ENCODE assay signal across 11 cellular contexts in the genomic region with DNA sequence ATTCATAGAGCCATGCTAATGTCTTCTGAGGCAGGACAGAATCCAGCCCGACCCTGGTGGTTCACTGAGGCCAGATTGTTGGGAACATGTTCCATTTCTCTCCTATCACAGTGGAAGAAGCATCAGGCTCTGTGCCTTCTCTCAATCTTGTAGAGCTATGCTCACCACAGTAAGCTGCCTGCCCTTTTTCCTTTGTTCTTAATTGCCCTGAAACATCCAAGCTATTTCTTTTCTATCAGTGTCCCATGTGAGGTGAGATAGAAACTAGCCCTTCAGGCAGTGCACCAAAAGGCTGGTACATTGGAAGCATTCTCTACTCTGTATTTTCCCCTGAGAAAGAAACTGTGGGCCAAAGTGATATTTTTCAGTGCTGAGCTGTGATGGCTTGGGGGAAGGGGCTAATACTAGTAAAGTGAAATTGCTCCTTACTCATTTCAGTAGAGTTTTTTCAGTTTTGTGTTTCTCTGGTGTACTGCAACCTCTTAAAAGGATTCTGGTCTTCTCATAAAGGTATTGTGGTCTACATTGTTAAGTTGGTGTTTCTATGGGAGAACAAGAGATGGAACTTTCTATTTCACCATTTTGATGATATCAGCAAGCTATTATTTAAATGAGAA.
A peak's percentile ranks its signal among the peaks of the same experiment; 100 is the strongest.
DNase-seq lines count a peak whose midpoint lies in the region; ATAC-seq and TF ChIP-seq lines count a peak whose summit lies in the region.
"Had no signal": no experiment of that assay in that cellular context is flagged by ENCODE, and none has a peak within 500 bp of the region (broad histone marks: within the 10 kb centered on the region; RNA-seq: fewer than 3 reads in every experiment).

No MANE protein-coding gene starts in this region.

- H3K36me3 ChIP-seq in A673 (ENCODE audit: insufficient read depth, low read length, poor library complexity, severe bottlenecking), result no peaks in the 10 kb centered on the region

- POLR2A ChIA-PET in A673 (lab: Charles Lee; ENCODE audit: low non-redundant PET), result no interaction called here

- H3K4me1 ChIP-seq in A673 (ENCODE audit: insufficient read depth, low read length, poor library complexity, severe bottlenecking), result no peaks in the 10 kb centered on the region

- TF ChIP-seq CTCF in A673 (conservative IDR thresholded peaks at IDR 0.05; ENCODE audit: low read depth, low read length), result no peak

- peak; percentile 91 for ATAC-seq in GM18505 (IDR thresholded peaks at IDR 0.05; ENCODE audit: unreplicated experiment)
- ATAC-seq in GM19452 (IDR thresholded peaks at IDR 0.05; ENCODE audit: unreplicated experiment), result peak; percentile 97
- peak; percentile 97 for ATAC-seq in HG02852 (IDR thresholded peaks at IDR 0.05; ENCODE audit: unreplicated experiment)
- ATAC-seq in HG03558 (IDR thresholded peaks at IDR 0.05; ENCODE audit: extremely low read depth, unreplicated experiment), result peak; percentile 95

- CTCF ChIA-PET in A673 (lab: Charles Lee), result no interaction called here

- DNase-seq in NCI-H446 treated with DMSO at 0.1 percent for 48 hours (lab: John Stamatoyannopoulos, UW), result no peak
- no peak for DNase-seq in posterior vena cava (ENCODE audit: low spot score)
- no peak for DNase-seq in activated CD4-positive, alpha-beta T cell treated with anti-CD3 and anti-CD28 coated beads for 1 hour
- DNase-seq in A673 (ENCODE audit: low spot score), result no peak
- DNase-seq: amygdala, Kasumi-1, NCI-H69 had no signal

- no peak overlapping the region for H3K27ac ChIP-seq in A673 (ENCODE audit: low read depth, low read length, poor library complexity, severe bottlenecking)

- intact Hi-C loops in posterior vena cava (cut with DNase I), result no loop called here
- intact Hi-C loops in A673 (cut with micrococcal nuclease; ENCODE audit: unreplicated experiment), result no loop called here

- TF ChIP-seq POLR2A in GM18505 (IDR thresholded peaks at IDR 0.05; ENCODE audit: borderline replicate concordance, extremely low read depth, insufficient read depth, insufficient read length), result no peak

- no peak overlapping the region for H3K4me3 ChIP-seq in A673 (ENCODE audit: low read depth, low read length, poor library complexity, severe bottlenecking)

- H3K9me3 ChIP-seq in A673 (ENCODE audit: low read depth, low read length, poor library complexity, severe bottlenecking), result no peaks in the 10 kb centered on the region

- no peaks in the 10 kb centered on the region for H3K27me3 ChIP-seq in A673 (replicated peaks; ENCODE audit: insufficient read depth, low read depth, low read length, poor library complexity)

- no TSS peak for BruUV-seq in A673 (replicated peaks; lab: Mats Ljungman, UMichigan)
